In the genomic region with DNA sequence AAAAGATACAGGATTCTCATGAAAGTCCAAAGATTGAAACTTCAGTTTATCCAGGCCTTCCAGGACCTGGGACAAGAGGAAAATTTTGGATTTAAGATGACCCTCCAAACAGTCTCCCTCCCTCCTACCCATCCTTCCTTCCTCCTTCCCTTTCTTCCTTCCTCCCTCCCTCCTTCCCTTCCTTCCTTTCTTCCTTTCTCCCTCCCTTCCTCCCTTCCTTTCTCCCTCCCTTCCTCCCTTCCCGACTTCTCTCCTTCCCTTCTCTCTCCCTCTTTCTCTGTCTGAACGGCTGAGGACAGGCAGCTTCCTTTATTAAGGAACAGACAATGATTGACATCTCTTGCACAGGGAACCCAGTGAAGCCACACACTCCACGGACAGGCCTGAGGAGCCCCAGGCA, we compare ENCODE assay signal across 18 cellular contexts. TPM values are rescaled to one million over a fixed set of nuclear protein-coding genes. Genes with fewer than 3 reads are reported as not detected.
DNase-seq lines count a peak whose midpoint lies in the region; ATAC-seq and TF ChIP-seq lines count a peak whose summit lies in the region.
"Had no signal": no experiment of that assay in that cellular context is flagged by ENCODE, and none has a peak within 500 bp of the region (broad histone marks: within the 10 kb centered on the region; RNA-seq: fewer than 3 reads in every experiment).

No MANE protein-coding gene starts in this region.

- TF ChIP-seq CTCF in HEK293 (tag by site-specific recombination; IDR thresholded peaks at IDR 0.05) (no peak), parathyroid adenoma (IDR thresholded peaks at IDR 0.05) (no peak)

- H3K4me1 ChIP-seq in HEK293 (ENCODE audit: control insufficient read depth, insufficient read depth, low read length) (no peaks in the 10 kb centered on the region), Karpas-422 (ENCODE audit: low read length) (no peaks in the 10 kb centered on the region), parathyroid adenoma (no peaks in the 10 kb centered on the region)
- H3K4me1 ChIP-seq: A549, BE2C, HAP-1 had no signal

- H3K27ac ChIP-seq in HEK293 (ENCODE audit: extremely low read depth, low read depth, low read length), result no peak overlapping the region
- no peak overlapping the region for H3K27ac ChIP-seq in Karpas-422 (ENCODE audit: low read length)
- H3K27ac ChIP-seq in caudate nucleus (ENCODE audit: low read depth, low read length), result peak overlapping the region; percentile 87
- no peak overlapping the region for H3K27ac ChIP-seq in parathyroid adenoma
- H3K27ac ChIP-seq: A549, C4-2B had no signal

- H3K9me3 ChIP-seq in HEK293 (ENCODE audit: control insufficient read depth, insufficient read depth, low read depth, low read length) (no peaks in the 10 kb centered on the region), Karpas-422 (ENCODE audit: low read length) (no peaks in the 10 kb centered on the region), parathyroid adenoma (ENCODE audit: control insufficient read depth, low read length) (no peaks in the 10 kb centered on the region)
- H3K9me3 ChIP-seq: A549, BE2C, HAP-1 had no signal

- H3K36me3 ChIP-seq in HEK293 (ENCODE audit: control insufficient read depth in 2 of 2, insufficient read depth in 1 of 2, low read length in 2 of 2), result peaks cover 0 to 4% of the 10 kb centered on the region in 2 experiments; a peak in 1 of 3 replicates
- no peaks in the 10 kb centered on the region for H3K36me3 ChIP-seq in Karpas-422 (ENCODE audit: insufficient read depth, low read length)
- no peaks in the 10 kb centered on the region for H3K36me3 ChIP-seq in parathyroid adenoma (ENCODE audit: control insufficient read depth, insufficient read depth, low read length)
- H3K36me3 ChIP-seq: BE2C, HAP-1 had no signal

- no peak overlapping the region for H3K9ac ChIP-seq in Karpas-422 (ENCODE audit: low read length)
- no peak overlapping the region for H3K9ac ChIP-seq in parathyroid adenoma

- no peak overlapping the region for H2AFZ ChIP-seq in Karpas-422 (ENCODE audit: low read length)
- H2AFZ ChIP-seq in parathyroid adenoma, result peak overlapping the region; percentile 7

- H4K20me1 ChIP-seq in Karpas-422 (ENCODE audit: insufficient read depth, low read depth, low read length), result no peaks in the 10 kb centered on the region

- H3K4me3 ChIP-seq in HEK293 (ENCODE audit: low read depth, low read length) (no peak overlapping the region), Karpas-422 (ENCODE audit: low read length) (no peak overlapping the region), parathyroid adenoma (ENCODE audit: low read depth, low read length) (no peak overlapping the region)
- H3K4me3 ChIP-seq: A549, HAP-1 had no signal

- DNase-seq in Karpas-422 (peak; percentile 6), caudate nucleus (lab: John Stamatoyannopoulos, UW) (no peak), DMS153 treated with DMSO at 0.1 percent for 48 hours (lab: John Stamatoyannopoulos, UW; ENCODE audit: unreplicated experiment) (no peak)
- DNase-seq: BE2C; CD4-positive, alpha-beta memory T cell; DMS79 treated with DMSO at 0.1 percent for 48 hours; EL; GOT3; HFFc6 had no signal

- H3K27me3 ChIP-seq in Karpas-422 (ENCODE audit: low read length) (no peaks in the 10 kb centered on the region), parathyroid adenoma (ENCODE audit: control insufficient read depth, insufficient read depth, low read length) (no peaks in the 10 kb centered on the region)

- POLR2A ChIA-PET in HEK293 (lab: Yijun Ruan, JAX), result no interaction called here

- H3K9me2 ChIP-seq in Karpas-422 (replicated peaks; ENCODE audit: insufficient read depth, low read length), result no peaks in the 10 kb centered on the region

- CTCF ChIA-PET in HEK293 (lab: Yijun Ruan, JAX), result interaction anchor here (0.6 to 1.5 kb wide), 2 partner anchors 341 to 363 kb away, joined by 4 to 6 read pairs; no protein-coding TSS in a partner anchor

- no peak for ATAC-seq in GM21360 (IDR thresholded peaks at IDR 0.05; ENCODE audit: unreplicated experiment)
- ATAC-seq in HG02852 (IDR thresholded peaks at IDR 0.05; ENCODE audit: unreplicated experiment), result no peak
- no peak for ATAC-seq in HG02938 (IDR thresholded peaks at IDR 0.05; ENCODE audit: unreplicated experiment)
- ATAC-seq: A549 had no signal

- no peaks in the 10 kb centered on the region for H3K79me2 ChIP-seq in Karpas-422 (ENCODE audit: low read length)
- H3K79me2 ChIP-seq in parathyroid adenoma, result no peaks in the 10 kb centered on the region

- H3K4me2 ChIP-seq in Karpas-422 (ENCODE audit: low read depth, low read length, poor library complexity, severe bottlenecking), result no peak overlapping the region
- H3K4me2 ChIP-seq in parathyroid adenoma (ENCODE audit: low read length), result no peak overlapping the region
- H3K4me2 ChIP-seq: A549 had no signal

TF ChIP-seq in HEK293, 187 proteins besides CTCF, POLR2A, EP300 and RAD21:
- TF ChIP-seq ZNF157 (tag by site-specific recombination; IDR thresholded peaks at IDR 0.05) (no peak), ZNF366 (tag by site-specific recombination; conservative IDR thresholded peaks at IDR 0.05) (peak; percentile 75)

RNA-seq across cellular contexts. Expression of gene SFTPD, which starts 23.3 kb away (rescaled TPM):
- total RNA-seq in Karpas-422 (2014; rRNA removed; shearing (Covaris generic); ENCODE audit: low replicate concordance), result not detected in 2 replicates
- total RNA-seq: CD4-positive, alpha-beta memory T cell; HFFc6; HT1080 had no signal
